Comparison of ENCODE assay signal across 14 cellular contexts in the genomic region with DNA sequence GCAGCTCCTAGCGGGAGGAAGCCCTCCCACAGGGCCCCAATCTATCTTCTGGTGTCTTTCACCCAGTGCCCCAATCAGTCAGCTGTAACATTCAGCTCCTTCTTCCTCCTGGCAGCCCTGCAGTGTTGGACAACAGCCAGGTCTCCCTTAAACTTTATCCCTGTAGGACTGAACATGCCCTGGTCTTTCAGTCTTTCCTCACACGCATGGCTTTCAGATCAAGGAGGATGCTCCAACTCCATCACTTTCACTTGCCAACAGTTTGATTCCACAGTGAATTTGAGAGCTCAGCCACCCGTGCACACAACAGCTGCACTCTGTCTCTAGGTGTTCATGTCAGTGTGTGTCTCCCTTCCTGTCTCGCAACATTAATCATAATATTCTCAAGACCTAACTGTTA. TPM values are rescaled to one million over a fixed set of nuclear protein-coding genes. Genes with fewer than 3 reads are reported as not detected.
DNase-seq lines count a peak whose midpoint lies in the region; ATAC-seq and TF ChIP-seq lines count a peak whose summit lies in the region.
"Had no signal": no experiment of that assay in that cellular context is flagged by ENCODE, and none has a peak within 500 bp of the region (broad histone marks: within the 10 kb centered on the region; RNA-seq: fewer than 3 reads in every experiment).

No MANE protein-coding gene starts in this region.

- intact Hi-C loops in activated B cell treated with CpG ODN at 0.5 μM for 24 hours (cut with micrococcal nuclease) = no loop called here
- intact Hi-C loops in sciatic nerve (cut with DNase I) = no loop called here

- no peak overlapping the region for H3K27ac ChIP-seq in brain microvascular endothelial cell
- H3K27ac ChIP-seq: esophagus squamous epithelium, psoas muscle had no signal

- H3K36me3 ChIP-seq in BE2C = no peaks in the 10 kb centered on the region
- H3K36me3 ChIP-seq in brain microvascular endothelial cell (replicated peaks) = no peaks in the 10 kb centered on the region
- H3K36me3 ChIP-seq: esophagus squamous epithelium had no signal

- peak overlapping the region; percentile 55 for H3K4me3 Mint-ChIP-seq in activated B cell treated with CpG ODN at 0.5 μM for 24 hours
- H3K4me3 Mint-ChIP-seq: activated T-cell treated with anti-CD3 and anti-CD28 coated beads, Interleukin-2, amount 50 U/mL, for 72 hours; H9 had no signal

- peaks cover 3% of the 10 kb centered on the region for H3K9me3 Mint-ChIP-seq in activated B cell treated with CpG ODN at 0.5 μM for 24 hours
- H3K9me3 Mint-ChIP-seq: activated T-cell treated with anti-CD3 and anti-CD28 coated beads, Interleukin-2, amount 50 U/mL, for 72 hours; H9 had no signal

- in situ Hi-C loops in brain microvascular endothelial cell (cut with HindIII; ENCODE audit: low pct_ligation_motif_present, low sequenced_read_pairs) = no loop called here

- no peaks in the 10 kb centered on the region for H3K27me3 Mint-ChIP-seq in activated B cell treated with CpG ODN at 0.5 μM for 24 hours

- CTCF ChIA-PET in activated B cell treated with CpG ODN at 0.5 μM for 24 hours (lab: Charles Lee) = interaction anchor here (0.7 kb wide), 1 partner anchor 27 kb away, joined by 3 read pairs; no protein-coding TSS in a partner anchor

- TF ChIP-seq CTCF in BE2C (IDR thresholded peaks at IDR 0.05; ENCODE audit: low read depth, low read length) (no peak), activated B cell treated with CpG ODN at 0.5 μM for 24 hours (IDR thresholded peaks at IDR 0.05) (no peak), brain microvascular endothelial cell (IDR thresholded peaks at IDR 0.05; ENCODE audit: low read depth, low read length, missing control alignments) (no peak)

- DNase-seq in BE2C (peak; percentile 47), activated B cell treated with CpG ODN at 0.5 μM for 24 hours (no peak), RPMI8226 (no peak), sciatic nerve (ENCODE audit: low spot score) (no peak), brain microvascular endothelial cell (no peak)
- DNase-seq: activated T-cell treated with anti-CD3 and anti-CD28 coated beads, Interleukin-2, amount 50 U/mL, for 72 hours; esophagus squamous epithelium; H9; psoas muscle had no signal

- H3K4me1 ChIP-seq in BE2C = no peaks in the 10 kb centered on the region
- H3K4me1 ChIP-seq: esophagus squamous epithelium, psoas muscle had no signal

- H3K4me3 ChIP-seq in BE2C (ENCODE audit: low read depth, low read length) (no peak overlapping the region), brain microvascular endothelial cell (ENCODE audit: low read depth, low read length) (no peak overlapping the region)
- H3K4me3 ChIP-seq: esophagus squamous epithelium, psoas muscle had no signal

- ATAC-seq in GM19467 (IDR thresholded peaks at IDR 0.05; ENCODE audit: unreplicated experiment) = peak; percentile 59
- peak; percentile 69 for ATAC-seq in HG03103 (IDR thresholded peaks at IDR 0.05; ENCODE audit: low read depth, unreplicated experiment)
- ATAC-seq in activated B cell treated with CpG ODN at 0.5 μM for 24 hours (ENCODE audit: low read depth) = peak; percentile 56
- ATAC-seq in GM19452 (IDR thresholded peaks at IDR 0.05; ENCODE audit: unreplicated experiment) = no peak
- ATAC-seq in sciatic nerve = no peak
- ATAC-seq: activated T-cell treated with anti-CD3 and anti-CD28 coated beads, Interleukin-2, amount 50 U/mL, for 72 hours; psoas muscle had no signal

- H3K27me3 ChIP-seq in BE2C (no peaks in the 10 kb centered on the region), brain microvascular endothelial cell (replicated peaks) (no peaks in the 10 kb centered on the region)
- H3K27me3 ChIP-seq: esophagus squamous epithelium had no signal

- POLR2A ChIA-PET in activated B cell treated with CpG ODN at 0.5 μM for 24 hours (lab: Charles Lee) = interaction anchor here (0.7 to 3.5 kb wide), 4 partner anchors 9 to 69 kb away, joined by 3 to 22 read pairs (median 12); partner anchors contain the start of genes LRRC34, LRRIQ4 and MYNN

- H3K4me1 Mint-ChIP-seq in activated B cell treated with CpG ODN at 0.5 μM for 24 hours = peaks cover 52% of the 10 kb centered on the region

- H3K27ac Mint-ChIP-seq in activated B cell treated with CpG ODN at 0.5 μM for 24 hours = peak overlapping the region; percentile 84
- H3K27ac Mint-ChIP-seq: activated T-cell treated with anti-CD3 and anti-CD28 coated beads, Interleukin-2, amount 50 U/mL, for 72 hours; H9 had no signal

- no peaks in the 10 kb centered on the region; the same call in 1 of the 2 replicates for H3K9me3 ChIP-seq in BE2C
- H3K9me3 ChIP-seq: esophagus squamous epithelium, psoas muscle had no signal

- no peaks in the 10 kb centered on the region for H3K36me3 Mint-ChIP-seq in activated B cell treated with CpG ODN at 0.5 μM for 24 hours (ENCODE audit: low read depth)

RNA-seq across cellular contexts. Expression of gene LRRC34, which starts 28.5 kb away (rescaled TPM):
- 2.6 TPM for polyA plus RNA-seq in BE2C (2012; ENCODE audit: insufficient read depth, insufficient read length, low read depth)
- total RNA-seq in activated B cell treated with CpG ODN at 0.5 μM for 24 hours = 4.2 and 5.7 TPM in 2 replicates
- total RNA-seq in sciatic nerve = 4.7 TPM

RNA-seq across cellular contexts. Expression of gene LRRIQ4, which starts 28.5 kb away (rescaled TPM):
- not detected for polyA plus RNA-seq in BE2C (2012; ENCODE audit: insufficient read depth, insufficient read length, low read depth)
- total RNA-seq in activated B cell treated with CpG ODN at 0.5 μM for 24 hours (0.29 and 0.40 TPM in 2 replicates), sciatic nerve (not detected)
- total RNA-seq: esophagus squamous epithelium, H9, LHCN-M2, psoas muscle, urinary bladder had no signal
- polyA plus RNA-seq: urinary bladder had no signal

RNA-seq across cellular contexts. Expression of gene LRRC31, which starts 28.6 kb away (rescaled TPM):
- polyA plus RNA-seq in BE2C (2012; ENCODE audit: insufficient read depth, insufficient read length, low read depth) = not detected
- total RNA-seq in activated B cell treated with CpG ODN at 0.5 μM for 24 hours (not detected in 2 replicates), sciatic nerve (not detected)
- total RNA-seq: activated T-cell treated with anti-CD3 and anti-CD28 coated beads, Interleukin-2, amount 50 U/mL, for 72 hours; esophagus squamous epithelium; H9; LHCN-M2; psoas muscle; urinary bladder had no signal
- polyA plus RNA-seq: urinary bladder had no signal

Comparison
In these comparisons a context has a peak if more than half of its experiments do, and no peak if none do; other contexts are left out.
1. ATAC-seq: peak in GM19467 (single experiment), HG03103 (single experiment) and activated B cell treated with CpG ODN at 0.5 μM for 24 hours (single experiment); none in GM19452 (single experiment) and sciatic nerve (single experiment).